Comparison of ENCODE assay signal across 29 cellular contexts in the genomic region with DNA sequence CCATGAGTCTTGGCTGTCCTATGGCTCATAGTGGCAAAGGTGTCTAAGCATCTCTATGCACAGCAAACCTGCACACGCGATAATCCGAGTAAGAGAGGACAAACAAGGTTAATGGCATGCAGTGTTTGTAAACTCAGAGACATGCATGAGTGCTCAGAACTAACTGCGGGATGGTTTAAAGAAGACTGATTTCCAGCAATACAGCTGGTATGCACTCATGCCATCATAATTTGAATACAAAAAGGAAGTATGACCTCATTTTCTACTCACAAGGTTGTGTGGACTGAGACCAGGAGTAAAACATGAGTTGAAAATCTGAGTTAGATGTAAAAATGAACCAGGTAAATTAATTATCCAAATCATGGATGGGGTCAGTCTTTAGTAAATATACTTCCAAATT. TPM values are rescaled to one million over a fixed set of nuclear protein-coding genes. Genes with fewer than 3 reads are reported as not detected.
DNase-seq lines count a peak whose midpoint lies in the region; TF ChIP-seq lines count a peak whose summit lies in the region.
"Had no signal": no experiment of that assay in that cellular context is flagged by ENCODE, and none has a peak within 500 bp of the region (broad histone marks: within the 10 kb centered on the region; RNA-seq: fewer than 3 reads in every experiment).

No MANE protein-coding gene starts in this region.

- no peak overlapping the region for H3K9ac ChIP-seq in BLaER1 treated with 17β-estradiol and CSF1 and Interleukin-3, amounts not matched to agents 10 nM and 100 nM
- H3K9ac ChIP-seq in endodermal cell (ENCODE audit: extremely low read depth, low read length, poor library complexity, severe bottlenecking): no peak overlapping the region
- H3K9ac ChIP-seq: neural progenitor cell had no signal

- H3K36me3 Mint-ChIP-seq in IgD-negative memory B cell (peaks cover 2% of the 10 kb centered on the region), endodermal cell (ENCODE audit: low read depth) (no peaks in the 10 kb centered on the region)
- H3K36me3 Mint-ChIP-seq: WTC11 had no signal

- DNase-seq in GM12865 (ENCODE audit: low read depth) (peak; percentile 11), endodermal cell (peak; percentile 30), GM03348 (ENCODE audit: low spot score) (no peak), SKM-1 (lab: John Stamatoyannopoulos, UW; ENCODE audit: unreplicated experiment) (no peak), DMS 273 (lab: John Stamatoyannopoulos, UW; ENCODE audit: unreplicated experiment) (no peak), cerebellar cortex (ENCODE audit: low spot score) (no peak)
- DNase-seq: activated CD8-positive, alpha-beta T cell treated with anti-CD3 and anti-CD28 coated beads, Interleukin-2, amount 10 ng/mL, durations not matched to agents 7 days and 5 days; activated T-cell treated with anti-CD3 and anti-CD28 coated beads, Interleukin-2, amount 50 U/mL, for 4 hours; COR-L47; effector memory CD4-positive, alpha-beta T cell; glutamatergic neuron; left lung; mucosa of descending colon; NCI-H187 treated with DMSO at 0.1 percent for 48 hours; NCI-H524 treated with DMSO at 0.1 percent for 48 hours; Peyer's patch; small intestine; stimulated activated CD4-positive, alpha-beta T cell treated with anti-CD3 and anti-CD28 coated beads, Interleukin-2, amount 100 ng/mL, for 48 hours; stomach; T-helper 17 cell; upper lobe of left lung had no signal

- H3K27ac Mint-ChIP-seq in IgD-negative memory B cell: peak overlapping the region in 2 of 3 donors; percentile 9 to 78
- no peak overlapping the region for H3K27ac Mint-ChIP-seq in endodermal cell
- H3K27ac Mint-ChIP-seq: activated CD8-positive, alpha-beta T cell treated with anti-CD3 and anti-CD28 coated beads, Interleukin-2, amount 10 ng/mL, durations not matched to agents 7 days and 5 days; activated naive CD4-positive, alpha-beta T cell treated with anti-CD3 and anti-CD28 coated beads, Interleukin-2, amount 50 U/mL, for 24 hours; neural progenitor cell; T-helper 17 cell; WTC11 had no signal

- no peak overlapping the region for H3K4me3 ChIP-seq in BLaER1 treated with 17β-estradiol and CSF1 and Interleukin-3, amounts not matched to agents 10 nM and 100 nM
- H3K4me3 ChIP-seq in GM12865 (ENCODE audit: low read depth, low read length): no peak overlapping the region
- H3K4me3 ChIP-seq in endodermal cell (ENCODE audit: low read length): no peak overlapping the region
- H3K4me3 ChIP-seq: ascending aorta, left lung, mucosa of descending colon, neural progenitor cell, Peyer's patch, prostate gland, SJSA1, stomach, upper lobe of left lung had no signal

- TF ChIP-seq CTCF in GM12865 (IDR thresholded peaks at IDR 0.05; ENCODE audit: insufficient read depth, low read depth, low read length, missing control alignments) (no peak), endodermal cell (conservative IDR thresholded peaks at IDR 0.05) (no peak)

- H3K4me1 Mint-ChIP-seq in IgD-negative memory B cell: peaks cover 22 to 37% (median 24%) of the 10 kb centered on the region in 3 donors
- H3K4me1 Mint-ChIP-seq in endodermal cell: no peaks in the 10 kb centered on the region
- H3K4me1 Mint-ChIP-seq: WTC11 had no signal

- H3K9me3 ChIP-seq in BLaER1 treated with 17β-estradiol and CSF1 and Interleukin-3, amounts not matched to agents 10 nM and 100 nM (replicated peaks in 1 of 11): peaks cover 14 to 23% (median 19%) of the 10 kb centered on the region in 11 experiments
- H3K9me3 ChIP-seq in endodermal cell (ENCODE audit: control insufficient read depth, low read length): no peaks in the 10 kb centered on the region
- H3K9me3 ChIP-seq: left lung, mucosa of descending colon, Peyer's patch, prostate gland, upper lobe of left lung had no signal

- H4K20me1 ChIP-seq in BLaER1 treated with 17β-estradiol and CSF1 and Interleukin-3, amounts not matched to agents 10 nM and 100 nM: no peaks in the 10 kb centered on the region

- H3K9me3 Mint-ChIP-seq in IgD-negative memory B cell (peaks cover 2 to 4% (median 3%) of the 10 kb centered on the region in 3 donors), endodermal cell (no peaks in the 10 kb centered on the region)
- H3K9me3 Mint-ChIP-seq: activated naive CD4-positive, alpha-beta T cell treated with anti-CD3 and anti-CD28 coated beads, Interleukin-2, amount 50 U/mL, for 24 hours; WTC11 had no signal

- H3K4me1 ChIP-seq in BLaER1 treated with 17β-estradiol and CSF1 and Interleukin-3, amounts not matched to agents 10 nM and 100 nM: peaks cover 23 to 49% (median 27%) of the 10 kb centered on the region in 10 experiments
- H3K4me1 ChIP-seq in endodermal cell (ENCODE audit: control insufficient read depth, insufficient read depth, low read length): no peaks in the 10 kb centered on the region
- H3K4me1 ChIP-seq: ascending aorta, neural progenitor cell, prostate gland had no signal

- no peaks in the 10 kb centered on the region for H3K27me3 ChIP-seq in BLaER1 treated with 17β-estradiol and CSF1 and Interleukin-3, amounts not matched to agents 10 nM and 100 nM
- H3K27me3 ChIP-seq in endodermal cell (ENCODE audit: control insufficient read depth, insufficient read depth, low read length, poor library complexity, severe bottlenecking): no peaks in the 10 kb centered on the region
- H3K27me3 ChIP-seq: ascending aorta, left lung, neural progenitor cell, Peyer's patch, SJSA1, stomach, upper lobe of left lung had no signal

- H3K36me3 ChIP-seq in BLaER1 treated with 17β-estradiol and CSF1 and Interleukin-3, amounts not matched to agents 10 nM and 100 nM: no peaks in the 10 kb centered on the region
- H3K36me3 ChIP-seq in endodermal cell (ENCODE audit: control insufficient read depth, insufficient read depth, low read length): no peaks in the 10 kb centered on the region
- H3K36me3 ChIP-seq: ascending aorta, left lung, neural progenitor cell, Peyer's patch, prostate gland, SJSA1, stomach, upper lobe of left lung had no signal

- peaks cover 14% of the 10 kb centered on the region for H3K27me3 Mint-ChIP-seq in IgD-negative memory B cell
- H3K27me3 Mint-ChIP-seq in endodermal cell (ENCODE audit: insufficient read depth): no peaks in the 10 kb centered on the region
- H3K27me3 Mint-ChIP-seq: activated naive CD4-positive, alpha-beta T cell treated with anti-CD3 and anti-CD28 coated beads, Interleukin-2, amount 50 U/mL, for 24 hours had no signal

- H3K4me2 ChIP-seq in BLaER1 treated with 17β-estradiol and CSF1 and Interleukin-3, amounts not matched to agents 10 nM and 100 nM: peak overlapping the region in 10 of 11 experiments; percentile 3 to 59 (median 30); a peak in 14 of 22 replicates
- H3K4me2 ChIP-seq: neural progenitor cell had no signal

- WGBS in endodermal cell (ENCODE audit: insufficient coverage in 1 of 2, insufficient read length in 1 of 2), 2 experiments: 94 to 97% methylated on average over 4 of the region's 4 CpGs

- peak overlapping the region in 3 of 4 donors; percentile 34 to 81 (median 39) for H3K4me3 Mint-ChIP-seq in IgD-negative memory B cell
- H3K4me3 Mint-ChIP-seq in endodermal cell: no peak overlapping the region
- H3K4me3 Mint-ChIP-seq: activated CD8-positive, alpha-beta T cell treated with anti-CD3 and anti-CD28 coated beads, Interleukin-2, amount 10 ng/mL, durations not matched to agents 7 days and 5 days; activated naive CD4-positive, alpha-beta T cell treated with anti-CD3 and anti-CD28 coated beads, Interleukin-2, amount 50 U/mL, for 24 hours; activated T-cell treated with anti-CD3 and anti-CD28 coated beads, Interleukin-2, amount 50 U/mL, for 4 hours; neural progenitor cell; T-helper 17 cell; WTC11 had no signal

- H3K27ac ChIP-seq in BLaER1 treated with 17β-estradiol and CSF1 and Interleukin-3, amounts not matched to agents 10 nM and 100 nM: no peak overlapping the region
- no peak overlapping the region for H3K27ac ChIP-seq in endodermal cell (ENCODE audit: low read depth, low read length)
- H3K27ac ChIP-seq: ascending aorta, left lung, neural progenitor cell, Peyer's patch, prostate gland, SJSA1, stomach, upper lobe of left lung had no signal

RNA-seq across cellular contexts. Expression of gene TCP11L2, which starts 16.5 kb away (rescaled TPM):
- 35.1 TPM for polyA plus RNA-seq in IgD-negative memory B cell
- 10 to 100 TPM in 1 of 2 donors, 1 to 10 TPM in 1; 7.8 to 15.3 TPM for total RNA-seq in endodermal cell
- polyA plus RNA-seq in endodermal cell (2013, experiment 1 of 2): 4.9 TPM
- polyA plus RNA-seq in endodermal cell (2013, experiment 2 of 2): 6.2 TPM

RNA-seq across cellular contexts. Expression of gene CKAP4, which starts 38.2 kb away (rescaled TPM):
- polyA plus RNA-seq in IgD-negative memory B cell: 18.8 TPM
- total RNA-seq in endodermal cell: 10 to 100 TPM; 88.9 to 93.3 TPM
- 133 TPM for polyA plus RNA-seq in endodermal cell (2013, experiment 1 of 2)
- polyA plus RNA-seq in endodermal cell (2013, experiment 2 of 2): 130 TPM

Comparison
In these comparisons a context has a peak if more than half of its experiments do, and no peak if none do; other contexts are left out.
1. DNase-seq: peak in GM12865 (single experiment) and endodermal cell (single experiment); none in GM03348 (single experiment), SKM-1 (single experiment), DMS 273 (single experiment) and cerebellar cortex (single experiment).